1 cellular context compared by ENCODE assay signal in the genomic region with DNA sequence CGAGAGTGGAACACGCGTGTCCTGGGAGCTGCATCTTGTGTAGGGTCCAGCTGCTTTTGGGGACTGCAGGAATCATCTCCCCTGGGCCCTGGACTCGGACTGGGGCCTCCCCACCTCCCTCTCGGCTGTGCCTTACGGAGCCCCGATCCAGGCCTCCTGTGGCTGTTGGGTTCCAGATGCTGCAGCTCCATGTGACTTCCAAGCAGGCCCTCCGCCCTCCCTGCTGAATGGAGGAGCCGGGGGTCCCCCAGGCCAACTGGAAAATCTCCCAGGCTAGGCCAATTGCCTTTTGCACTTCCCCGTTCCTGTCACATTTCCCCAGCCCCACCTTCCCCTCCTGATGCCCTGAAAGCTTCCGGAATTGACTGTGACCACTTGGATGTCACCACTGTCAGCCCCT.
TF ChIP-seq lines count a peak whose summit lies in the region.

No MANE protein-coding gene starts in this region.

TF ChIP-seq in SK-N-SH, 30 proteins besides CTCF, POLR2A, EP300 and RAD21:
- TF ChIP-seq, protein P1, sequence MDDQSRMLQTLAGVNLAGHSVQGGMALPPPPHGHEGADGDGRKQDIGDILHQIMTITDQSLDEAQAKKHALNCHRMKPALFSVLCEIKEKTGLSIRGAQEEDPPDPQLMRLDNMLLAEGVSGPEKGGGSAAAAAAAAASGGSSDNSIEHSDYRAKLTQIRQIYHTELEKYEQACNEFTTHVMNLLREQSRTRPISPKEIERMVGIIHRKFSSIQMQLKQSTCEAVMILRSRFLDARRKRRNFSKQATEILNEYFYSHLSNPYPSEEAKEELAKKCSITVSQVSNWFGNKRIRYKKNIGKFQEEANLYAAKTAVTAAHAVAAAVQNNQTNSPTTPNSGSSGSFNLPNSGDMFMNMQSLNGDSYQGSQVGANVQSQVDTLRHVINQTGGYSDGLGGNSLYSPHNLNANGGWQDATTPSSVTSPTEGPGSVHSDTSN (IDR thresholded peaks at IDR 0.05) = no peak
- TF ChIP-seq YY1 (IDR thresholded peaks at IDR 0.05; ENCODE audit: low read depth) (no peak), FOXJ3 (CRISPR knock-in tag; IDR thresholded peaks at IDR 0.05) (no peak), CHD2 (IDR thresholded peaks at IDR 0.05; ENCODE audit: low read length, partially characterized antibody) (no peak), RCOR1 (IDR thresholded peaks at IDR 0.05; ENCODE audit: low read length) (no peak), ELF1 (IDR thresholded peaks at IDR 0.05) (no peak)
